ENCODE assay signal across 20 cellular contexts in genomic region chr10:48774416-48775205, GRCh38.
DNase-seq lines count a peak whose midpoint lies in the region; ATAC-seq and TF ChIP-seq lines count a peak whose summit lies in the region.
"Had no signal": no experiment of that assay in that cellular context is flagged by ENCODE, and none has a peak within 500 bp of the region (broad histone marks: within the 10 kb centered on the region; RNA-seq: fewer than 3 reads in every experiment).

No MANE protein-coding gene starts in this region.

- H3K4me1 Mint-ChIP-seq in CD14-positive monocyte, result peaks cover 13% of the 10 kb centered on the region
- peaks cover 12% of the 10 kb centered on the region for H3K4me1 Mint-ChIP-seq in WTC11
- H3K4me1 Mint-ChIP-seq in stimulated activated memory B cell treated with anti-CD40 and anti-IgM and Interleukin-4, amounts not matched to agents 10 μg/mL and 1 μg/mL and 100 μg/mL, for 72 hours, result peaks cover 31% of the 10 kb centered on the region

- no peak overlapping the region for H3K4me3 Mint-ChIP-seq in CD14-positive monocyte
- H3K4me3 Mint-ChIP-seq in WTC11, result no peak overlapping the region
- no peak overlapping the region for H3K4me3 Mint-ChIP-seq in stimulated activated memory B cell treated with anti-CD40 and anti-IgM and Interleukin-4, amounts not matched to agents 10 μg/mL and 1 μg/mL and 100 μg/mL, for 72 hours

- no peaks in the 10 kb centered on the region for H3K9me3 ChIP-seq in upper lobe of right lung

- H3K27me3 ChIP-seq in upper lobe of right lung, result no peaks in the 10 kb centered on the region

- DNase-seq in CD14-positive monocyte (ENCODE audit: low spot score), result no peak
- no peak for DNase-seq in WTC11 (ENCODE audit: low spot score)
- DNase-seq in iPS-NIHi11 (ENCODE audit: low spot score), result peak; percentile 34
- no peak for DNase-seq in activated T-cell treated with anti-CD3 and anti-CD28 coated beads, Interleukin-2, amount 50 U/mL, for 1 hour
- no peak for DNase-seq in upper lobe of right lung
- DNase-seq: EL, GF-D8, HCEC 1CT, NCI-H1092 treated with DMSO at 0.1 percent for 48 hours, NCI-H146, NCI-H2029 treated with DMSO at 0.1 percent for 48 hours, NCI-H226, NCI-H510A treated with DMSO at 0.1 percent for 48 hours, NCI-H748 treated with DMSO at 0.1 percent for 48 hours, PC-9, RPMI8226, SHP77 had no signal

- peak; percentile 32 for ATAC-seq in WTC11
- no peak for ATAC-seq in stimulated activated memory B cell treated with anti-CD40 and anti-IgM and Interleukin-4, amounts not matched to agents 10 μg/mL and 1 μg/mL and 100 μg/mL, for 72 hours
- no peak for ATAC-seq in HG02840 (IDR thresholded peaks at IDR 0.05; ENCODE audit: low FRiP score, unreplicated experiment)
- ATAC-seq in upper lobe of right lung, result no peak

- CTCF ChIA-PET in WTC11 (lab: Charles Lee), result no interaction called here

- H3K27ac ChIP-seq in upper lobe of right lung, result no peak overlapping the region
- H3K27ac ChIP-seq: KMS-11, PC-9 had no signal

- no peaks in the 10 kb centered on the region for H3K9me3 Mint-ChIP-seq in CD14-positive monocyte
- peaks cover 3% of the 10 kb centered on the region for H3K9me3 Mint-ChIP-seq in WTC11
- H3K9me3 Mint-ChIP-seq in stimulated activated memory B cell treated with anti-CD40 and anti-IgM and Interleukin-4, amounts not matched to agents 10 μg/mL and 1 μg/mL and 100 μg/mL, for 72 hours, result peaks cover 5% of the 10 kb centered on the region

- peaks cover 76 to 88% of the 10 kb centered on the region in 2 donors for H3K36me3 Mint-ChIP-seq in CD14-positive monocyte
- no peaks in the 10 kb centered on the region for H3K36me3 Mint-ChIP-seq in WTC11
- H3K36me3 Mint-ChIP-seq in stimulated activated memory B cell treated with anti-CD40 and anti-IgM and Interleukin-4, amounts not matched to agents 10 μg/mL and 1 μg/mL and 100 μg/mL, for 72 hours, result peaks cover 83% of the 10 kb centered on the region

- H3K27ac Mint-ChIP-seq in CD14-positive monocyte (peak overlapping the region in 4 of 7 donors; percentile 28 to 85 (median 54)), WTC11 (no peak overlapping the region)
- peak overlapping the region; percentile 73 for H3K27ac Mint-ChIP-seq in stimulated activated memory B cell treated with anti-CD40 and anti-IgM and Interleukin-4, amounts not matched to agents 10 μg/mL and 1 μg/mL and 100 μg/mL, for 72 hours

- H3K4me1 ChIP-seq in upper lobe of right lung, result no peaks in the 10 kb centered on the region

- no peaks in the 10 kb centered on the region for H3K36me3 ChIP-seq in upper lobe of right lung

- peaks cover 0 to 5% (median 0%) of the 10 kb centered on the region in 3 donors for H3K27me3 Mint-ChIP-seq in CD14-positive monocyte (ENCODE audit: low read depth in 3 of 3)
- no peaks in the 10 kb centered on the region for H3K27me3 Mint-ChIP-seq in WTC11 (ENCODE audit: low read depth)
- no peaks in the 10 kb centered on the region for H3K27me3 Mint-ChIP-seq in stimulated activated memory B cell treated with anti-CD40 and anti-IgM and Interleukin-4, amounts not matched to agents 10 μg/mL and 1 μg/mL and 100 μg/mL, for 72 hours

- intact Hi-C loops in CD14-positive monocyte (cut with micrococcal nuclease), result no loop called here
- intact Hi-C loops in upper lobe of right lung (cut with DNase I), result no loop called here

- no peak overlapping the region for H3K4me3 ChIP-seq in upper lobe of right lung
- H3K4me3 ChIP-seq: PC-9 had no signal

- POLR2A ChIA-PET in WTC11 (lab: Charles Lee), result no interaction called here

- TF ChIP-seq CTCF in CD14-positive monocyte (IDR thresholded peaks at IDR 0.05) (no peak), WTC11 (IDR thresholded peaks at IDR 0.05) (no peak), upper lobe of right lung (IDR thresholded peaks at IDR 0.05) (no peak)

TF ChIP-seq in WTC11, 78 proteins besides CTCF, POLR2A, EP300 and RAD21:
- TF ChIP-seq ZNF423 (CRISPR knock-in tag; IDR thresholded peaks at IDR 0.05) (peak; percentile 77), NR1H2 (CRISPR knock-in tag; IDR thresholded peaks at IDR 0.05) (no peak)
